16 cellular contexts compared by ENCODE assay signal in the genomic region with DNA sequence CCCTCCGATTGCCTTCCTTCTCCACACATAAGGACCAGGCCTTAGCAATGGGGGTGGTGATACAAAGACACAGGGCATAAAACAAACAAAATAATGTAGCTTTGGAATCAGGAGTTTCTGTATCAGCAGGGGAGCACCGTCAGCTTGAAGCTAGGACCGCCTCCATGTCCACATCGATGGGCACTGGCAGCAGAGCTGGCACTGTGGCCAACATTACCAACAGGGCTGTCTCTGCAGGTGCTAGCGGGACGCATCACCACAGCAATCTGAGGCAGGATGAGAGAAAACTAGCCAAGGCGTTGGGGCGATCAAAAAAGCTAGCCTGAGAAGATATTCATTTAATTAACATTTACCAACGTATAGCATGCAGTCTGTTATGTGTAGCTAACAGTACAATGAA.
"Had no signal": no experiment of that assay in that cellular context is flagged by ENCODE, and none has a peak within 500 bp of the region (broad histone marks: within the 10 kb centered on the region; RNA-seq: fewer than 3 reads in every experiment).

No MANE protein-coding gene starts in this region.

- H3K27ac ChIP-seq: neutrophil, thoracic aorta had no signal

- H3K36me3 Mint-ChIP-seq: WTC11 had no signal

- FAIRE-seq: urothelium cell line had no signal

- H3K9me3 ChIP-seq: neutrophil, thoracic aorta had no signal

- H3K27me3 Mint-ChIP-seq: activated CD4-positive, alpha-beta memory T cell treated with anti-CD3 and anti-CD28 coated beads, Interleukin-2, amount 10 ng/mL, durations not matched to agents 7 days and 5 days; T-helper 17 cell had no signal

- H3K4me3 Mint-ChIP-seq: activated CD4-positive, alpha-beta memory T cell treated with anti-CD3 and anti-CD28 coated beads, Interleukin-2, amount 10 ng/mL, durations not matched to agents 7 days and 5 days; activated T-helper 1 cell treated with anti-CD3 and anti-CD28 coated beads, Interleukin-12 subunit alpha, Interleukin-12 subunit beta, Interleukin-2, Interleukin-4 antibody, amounts not matched to agents 30 ng/mL and 10 ng/mL and 1 ng/mL, durations not matched to agents 14 hours and 24 hours and 36 hours; T-helper 17 cell; WTC11 had no signal

- H3K9me3 Mint-ChIP-seq: activated CD4-positive, alpha-beta memory T cell treated with anti-CD3 and anti-CD28 coated beads, Interleukin-2, amount 10 ng/mL, durations not matched to agents 7 days and 5 days; activated T-helper 1 cell treated with anti-CD3 and anti-CD28 coated beads, Interleukin-12 subunit alpha, Interleukin-12 subunit beta, Interleukin-2, Interleukin-4 antibody, amounts not matched to agents 30 ng/mL and 10 ng/mL and 1 ng/mL, durations not matched to agents 14 hours and 24 hours and 36 hours had no signal

- H3K27ac Mint-ChIP-seq: activated CD4-positive, alpha-beta memory T cell treated with anti-CD3 and anti-CD28 coated beads, Interleukin-2, amount 10 ng/mL, durations not matched to agents 7 days and 5 days; activated T-helper 1 cell treated with anti-CD3 and anti-CD28 coated beads, Interleukin-12 subunit alpha, Interleukin-12 subunit beta, Interleukin-2, Interleukin-4 antibody, amounts not matched to agents 30 ng/mL and 10 ng/mL and 1 ng/mL, durations not matched to agents 14 hours and 24 hours and 36 hours; WTC11 had no signal

- DNase-seq: activated CD4-positive, alpha-beta memory T cell treated with anti-CD3 and anti-CD28 coated beads, Interleukin-2, amount 10 ng/mL, durations not matched to agents 7 days and 5 days; activated CD4-positive, alpha-beta T cell treated with anti-CD3 and anti-CD28 coated beads for 4 hours; activated CD8-positive, alpha-beta memory T cell treated with anti-CD3 and anti-CD28 coated beads, Interleukin-2, amount 50 U/mL, for 4 hours; central memory CD4-positive, alpha-beta T cell; effector memory CD4-positive, alpha-beta T cell; foreskin fibroblast; glutamatergic neuron; hypothalamus; stimulated activated CD4-positive, alpha-beta T cell treated with anti-CD3 and anti-CD28 coated beads, Interleukin-12 subunit alpha, Interleukin-12 subunit beta, amount 100 ng/mL, for 4 hours; stimulated activated CD4-positive, alpha-beta T cell treated with anti-CD3 and anti-CD28 coated beads, Interleukin-2, amount 100 ng/mL, for 24 hours; T-helper 17 cell had no signal

- H3K36me3 ChIP-seq: neutrophil, thoracic aorta had no signal

- H3K4me3 ChIP-seq: thoracic aorta had no signal
